1 cellular context compared by ENCODE assay signal in the genomic region with DNA sequence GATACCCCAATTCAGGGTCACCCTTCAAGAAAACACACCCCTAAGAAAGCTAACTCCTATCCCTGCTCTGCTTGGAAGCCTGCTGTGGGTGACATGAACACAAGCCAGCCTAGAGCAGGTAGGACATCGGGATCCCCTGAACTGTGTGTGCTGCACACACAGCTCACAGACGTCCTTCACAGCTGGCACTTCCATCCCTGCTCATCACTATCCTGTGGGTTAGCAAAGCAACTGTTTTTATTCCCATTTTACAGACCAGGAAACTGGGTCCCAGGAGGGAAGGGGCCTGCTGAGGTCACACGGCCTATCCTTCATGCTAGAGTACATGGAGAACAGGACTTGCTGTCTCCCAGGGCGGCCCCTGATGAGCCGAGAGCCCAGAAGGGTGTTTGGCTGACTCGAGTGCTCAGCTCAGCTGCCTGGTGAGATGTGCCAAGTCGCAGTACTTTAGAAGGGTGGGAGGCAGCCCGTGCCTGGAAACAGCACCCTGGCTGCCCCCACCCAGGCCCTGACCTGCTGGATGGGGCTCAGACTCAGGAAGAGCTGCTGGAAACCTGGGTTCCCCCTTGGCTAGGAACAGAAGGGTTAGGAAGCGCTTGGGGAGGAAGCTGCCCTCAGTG.
TF ChIP-seq lines count a peak whose summit lies in the region.

No MANE protein-coding gene starts in this region.

TF ChIP-seq in K562, 482 proteins besides CTCF, POLR2A, EP300 and RAD21:
- TF ChIP-seq RBM25 (IDR thresholded peaks at IDR 0.05; ENCODE audit: low read depth, low read length, severe bottlenecking) (peak; percentile 9), ZNF780A (CRISPR knock-in tag; IDR thresholded peaks at IDR 0.05) (no peak)
- TF ChIP-seq, protein P1, sequence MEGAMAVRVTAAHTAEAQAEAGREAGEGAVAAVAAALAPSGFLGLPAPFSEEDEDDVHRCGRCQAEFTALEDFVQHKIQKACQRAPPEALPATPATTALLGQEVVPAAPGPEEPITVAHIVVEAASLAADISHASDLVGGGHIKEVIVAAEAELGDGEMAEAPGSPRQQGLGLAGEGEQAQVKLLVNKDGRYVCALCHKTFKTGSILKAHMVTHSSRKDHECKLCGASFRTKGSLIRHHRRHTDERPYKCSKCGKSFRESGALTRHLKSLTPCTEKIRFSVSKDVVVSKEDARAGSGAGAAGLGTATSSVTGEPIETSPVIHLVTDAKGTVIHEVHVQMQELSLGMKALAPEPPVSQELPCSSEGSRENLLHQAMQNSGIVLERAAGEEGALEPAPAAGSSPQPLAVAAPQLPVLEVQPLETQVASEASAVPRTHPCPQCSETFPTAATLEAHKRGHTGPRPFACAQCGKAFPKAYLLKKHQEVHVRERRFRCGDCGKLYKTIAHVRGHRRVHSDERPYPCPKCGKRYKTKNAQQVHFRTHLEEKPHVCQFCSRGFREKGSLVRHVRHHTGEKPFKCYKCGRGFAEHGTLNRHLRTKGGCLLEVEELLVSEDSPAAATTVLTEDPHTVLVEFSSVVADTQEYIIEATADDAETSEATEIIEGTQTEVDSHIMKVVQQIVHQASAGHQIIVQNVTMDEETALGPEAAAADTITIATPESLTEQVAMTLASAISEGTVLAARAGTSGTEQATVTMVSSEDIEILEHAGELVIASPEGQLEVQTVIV (CRISPR knock-in tag; IDR thresholded peaks at IDR 0.05; ENCODE audit: borderline replicate concordance): no peak
- TF ChIP-seq, protein P2, sequence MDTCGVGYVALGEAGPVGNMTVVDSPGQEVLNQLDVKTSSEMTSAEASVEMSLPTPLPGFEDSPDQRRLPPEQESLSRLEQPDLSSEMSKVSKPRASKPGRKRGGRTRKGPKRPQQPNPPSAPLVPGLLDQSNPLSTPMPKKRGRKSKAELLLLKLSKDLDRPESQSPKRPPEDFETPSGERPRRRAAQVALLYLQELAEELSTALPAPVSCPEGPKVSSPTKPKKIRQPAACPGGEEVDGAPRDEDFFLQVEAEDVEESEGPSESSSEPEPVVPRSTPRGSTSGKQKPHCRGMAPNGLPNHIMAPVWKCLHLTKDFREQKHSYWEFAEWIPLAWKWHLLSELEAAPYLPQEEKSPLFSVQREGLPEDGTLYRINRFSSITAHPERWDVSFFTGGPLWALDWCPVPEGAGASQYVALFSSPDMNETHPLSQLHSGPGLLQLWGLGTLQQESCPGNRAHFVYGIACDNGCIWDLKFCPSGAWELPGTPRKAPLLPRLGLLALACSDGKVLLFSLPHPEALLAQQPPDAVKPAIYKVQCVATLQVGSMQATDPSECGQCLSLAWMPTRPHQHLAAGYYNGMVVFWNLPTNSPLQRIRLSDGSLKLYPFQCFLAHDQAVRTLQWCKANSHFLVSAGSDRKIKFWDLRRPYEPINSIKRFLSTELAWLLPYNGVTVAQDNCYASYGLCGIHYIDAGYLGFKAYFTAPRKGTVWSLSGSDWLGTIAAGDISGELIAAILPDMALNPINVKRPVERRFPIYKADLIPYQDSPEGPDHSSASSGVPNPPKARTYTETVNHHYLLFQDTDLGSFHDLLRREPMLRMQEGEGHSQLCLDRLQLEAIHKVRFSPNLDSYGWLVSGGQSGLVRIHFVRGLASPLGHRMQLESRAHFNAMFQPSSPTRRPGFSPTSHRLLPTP (IDR thresholded peaks at IDR 0.05; ENCODE audit: borderline replicate concordance, extremely low read depth, insufficient read length): no peak
